Comparison of ENCODE assay signal across 1 cellular context in the genomic region with DNA sequence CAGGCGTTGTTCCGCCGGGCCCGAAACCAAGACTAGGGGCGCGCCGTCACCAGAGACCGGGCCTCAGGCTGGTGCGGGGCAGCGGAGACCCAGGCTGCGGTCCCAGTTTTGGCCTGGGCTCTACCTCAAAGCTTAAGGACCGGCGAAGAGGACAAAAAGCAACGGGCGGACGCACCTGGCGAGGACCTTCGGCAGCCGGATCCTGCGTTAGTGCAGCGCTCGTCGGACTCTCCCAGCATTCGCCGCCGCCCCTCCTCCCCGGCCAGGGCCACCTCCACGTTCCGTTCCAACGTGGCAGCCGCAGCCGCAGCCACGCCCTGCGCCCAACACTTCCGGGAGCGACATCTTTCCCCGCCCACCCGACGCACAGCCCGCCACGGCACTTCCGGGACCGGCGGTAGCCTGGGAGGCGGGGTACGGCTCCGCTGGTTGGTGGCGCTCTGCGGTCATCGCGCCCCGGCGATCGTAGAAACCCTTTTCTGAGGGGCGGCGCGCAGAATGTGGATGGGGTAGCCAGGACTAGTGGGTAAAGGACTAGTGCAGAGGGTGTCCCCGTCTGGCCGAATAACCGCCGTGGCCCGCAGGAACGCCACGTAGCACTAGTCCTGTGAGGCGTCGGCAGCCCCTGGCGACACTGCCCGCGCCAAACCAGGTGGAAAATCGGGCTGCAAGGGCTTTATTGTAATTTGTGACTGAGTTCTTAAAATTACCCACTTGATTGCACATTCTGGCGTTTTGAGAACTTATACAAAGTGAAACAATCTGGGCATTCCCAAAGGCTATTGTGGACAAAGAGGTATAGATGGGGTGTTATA.
TF ChIP-seq lines count a peak whose summit lies in the region.

A gene with protein sequence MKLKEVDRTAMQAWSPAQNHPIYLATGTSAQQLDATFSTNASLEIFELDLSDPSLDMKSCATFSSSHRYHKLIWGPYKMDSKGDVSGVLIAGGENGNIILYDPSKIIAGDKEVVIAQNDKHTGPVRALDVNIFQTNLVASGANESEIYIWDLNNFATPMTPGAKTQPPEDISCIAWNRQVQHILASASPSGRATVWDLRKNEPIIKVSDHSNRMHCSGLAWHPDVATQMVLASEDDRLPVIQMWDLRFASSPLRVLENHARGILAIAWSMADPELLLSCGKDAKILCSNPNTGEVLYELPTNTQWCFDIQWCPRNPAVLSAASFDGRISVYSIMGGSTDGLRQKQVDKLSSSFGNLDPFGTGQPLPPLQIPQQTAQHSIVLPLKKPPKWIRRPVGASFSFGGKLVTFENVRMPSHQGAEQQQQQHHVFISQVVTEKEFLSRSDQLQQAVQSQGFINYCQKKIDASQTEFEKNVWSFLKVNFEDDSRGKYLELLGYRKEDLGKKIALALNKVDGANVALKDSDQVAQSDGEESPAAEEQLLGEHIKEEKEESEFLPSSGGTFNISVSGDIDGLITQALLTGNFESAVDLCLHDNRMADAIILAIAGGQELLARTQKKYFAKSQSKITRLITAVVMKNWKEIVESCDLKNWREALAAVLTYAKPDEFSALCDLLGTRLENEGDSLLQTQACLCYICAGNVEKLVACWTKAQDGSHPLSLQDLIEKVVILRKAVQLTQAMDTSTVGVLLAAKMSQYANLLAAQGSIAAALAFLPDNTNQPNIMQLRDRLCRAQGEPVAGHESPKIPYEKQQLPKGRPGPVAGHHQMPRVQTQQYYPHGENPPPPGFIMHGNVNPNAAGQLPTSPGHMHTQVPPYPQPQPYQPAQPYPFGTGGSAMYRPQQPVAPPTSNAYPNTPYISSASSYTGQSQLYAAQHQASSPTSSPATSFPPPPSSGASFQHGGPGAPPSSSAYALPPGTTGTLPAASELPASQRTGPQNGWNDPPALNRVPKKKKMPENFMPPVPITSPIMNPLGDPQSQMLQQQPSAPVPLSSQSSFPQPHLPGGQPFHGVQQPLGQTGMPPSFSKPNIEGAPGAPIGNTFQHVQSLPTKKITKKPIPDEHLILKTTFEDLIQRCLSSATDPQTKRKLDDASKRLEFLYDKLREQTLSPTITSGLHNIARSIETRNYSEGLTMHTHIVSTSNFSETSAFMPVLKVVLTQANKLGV (minus strand): TSS at position 241 of the 815 bp plus-strand sequence. CDS start 9,217 bp downstream, outside the sequence.

TF ChIP-seq in HepG2, 621 proteins besides CTCF, POLR2A, EP300 and RAD21 (continued from another document and continues in another):
- peak; percentile 79; the same call in 1 of the 2 replicates for TF ChIP-seq ZNF33A (CRISPR knock-in tag; IDR thresholded peaks at IDR 0.05; ENCODE audit: borderline replicate concordance)
- peak; percentile 80; the same call in 1 of the 2 replicates for TF ChIP-seq ZNF556 (CRISPR knock-in tag; IDR thresholded peaks at IDR 0.05; ENCODE audit: borderline replicate concordance)
- no peak for TF ChIP-seq ZNF382 (CRISPR knock-in tag; IDR thresholded peaks at IDR 0.05; ENCODE audit: borderline replicate concordance)
- TF ChIP-seq, protein P1, sequence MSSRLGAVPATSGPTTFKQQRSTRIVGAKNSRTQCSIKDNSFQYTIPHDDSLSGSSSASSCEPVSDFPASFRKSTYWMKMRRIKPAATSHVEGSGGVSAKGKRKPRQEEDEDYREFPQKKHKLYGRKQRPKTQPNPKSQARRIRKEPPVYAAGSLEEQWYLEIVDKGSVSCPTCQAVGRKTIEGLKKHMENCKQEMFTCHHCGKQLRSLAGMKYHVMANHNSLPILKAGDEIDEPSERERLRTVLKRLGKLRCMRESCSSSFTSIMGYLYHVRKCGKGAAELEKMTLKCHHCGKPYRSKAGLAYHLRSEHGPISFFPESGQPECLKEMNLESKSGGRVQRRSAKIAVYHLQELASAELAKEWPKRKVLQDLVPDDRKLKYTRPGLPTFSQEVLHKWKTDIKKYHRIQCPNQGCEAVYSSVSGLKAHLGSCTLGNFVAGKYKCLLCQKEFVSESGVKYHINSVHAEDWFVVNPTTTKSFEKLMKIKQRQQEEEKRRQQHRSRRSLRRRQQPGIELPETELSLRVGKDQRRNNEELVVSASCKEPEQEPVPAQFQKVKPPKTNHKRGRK (CRISPR knock-in tag; IDR thresholded peaks at IDR 0.05): 0 out of 2 replicates have a peak, but pooled peaks have one; percentile 49
- TF ChIP-seq RNF2 (conservative IDR thresholded peaks at IDR 0.05; ENCODE audit: low read depth): no peak
- TF ChIP-seq, protein P2, sequence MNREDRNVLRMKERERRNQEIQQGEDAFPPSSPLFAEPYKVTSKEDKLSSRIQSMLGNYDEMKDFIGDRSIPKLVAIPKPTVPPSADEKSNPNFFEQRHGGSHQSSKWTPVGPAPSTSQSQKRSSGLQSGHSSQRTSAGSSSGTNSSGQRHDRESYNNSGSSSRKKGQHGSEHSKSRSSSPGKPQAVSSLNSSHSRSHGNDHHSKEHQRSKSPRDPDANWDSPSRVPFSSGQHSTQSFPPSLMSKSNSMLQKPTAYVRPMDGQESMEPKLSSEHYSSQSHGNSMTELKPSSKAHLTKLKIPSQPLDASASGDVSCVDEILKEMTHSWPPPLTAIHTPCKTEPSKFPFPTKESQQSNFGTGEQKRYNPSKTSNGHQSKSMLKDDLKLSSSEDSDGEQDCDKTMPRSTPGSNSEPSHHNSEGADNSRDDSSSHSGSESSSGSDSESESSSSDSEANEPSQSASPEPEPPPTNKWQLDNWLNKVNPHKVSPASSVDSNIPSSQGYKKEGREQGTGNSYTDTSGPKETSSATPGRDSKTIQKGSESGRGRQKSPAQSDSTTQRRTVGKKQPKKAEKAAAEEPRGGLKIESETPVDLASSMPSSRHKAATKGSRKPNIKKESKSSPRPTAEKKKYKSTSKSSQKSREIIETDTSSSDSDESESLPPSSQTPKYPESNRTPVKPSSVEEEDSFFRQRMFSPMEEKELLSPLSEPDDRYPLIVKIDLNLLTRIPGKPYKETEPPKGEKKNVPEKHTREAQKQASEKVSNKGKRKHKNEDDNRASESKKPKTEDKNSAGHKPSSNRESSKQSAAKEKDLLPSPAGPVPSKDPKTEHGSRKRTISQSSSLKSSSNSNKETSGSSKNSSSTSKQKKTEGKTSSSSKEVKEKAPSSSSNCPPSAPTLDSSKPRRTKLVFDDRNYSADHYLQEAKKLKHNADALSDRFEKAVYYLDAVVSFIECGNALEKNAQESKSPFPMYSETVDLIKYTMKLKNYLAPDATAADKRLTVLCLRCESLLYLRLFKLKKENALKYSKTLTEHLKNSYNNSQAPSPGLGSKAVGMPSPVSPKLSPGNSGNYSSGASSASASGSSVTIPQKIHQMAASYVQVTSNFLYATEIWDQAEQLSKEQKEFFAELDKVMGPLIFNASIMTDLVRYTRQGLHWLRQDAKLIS (CRISPR knock-in tag; IDR thresholded peaks at IDR 0.05): peak; percentile 71; the same call in 1 of the 2 replicates
- peak; percentile 89; the same call in 1 of the 2 replicates for TF ChIP-seq ZNF850 (CRISPR knock-in tag; conservative IDR thresholded peaks at IDR 0.05)
- peak; percentile 74; the same call in 1 of the 2 replicates for TF ChIP-seq AHR (CRISPR knock-in tag; IDR thresholded peaks at IDR 0.05)
- TF ChIP-seq ATF7-NPFF (CRISPR knock-in tag; IDR thresholded peaks at IDR 0.05; ENCODE audit: low read depth): peak; percentile 71
- TF ChIP-seq SOX13 (IDR thresholded peaks at IDR 0.05): 0 out of 2 replicates have a peak, but pooled peaks have one; percentile 34
- TF ChIP-seq SOX13 (CRISPR knock-in tag; conservative IDR thresholded peaks at IDR 0.05 in 1 of 2, IDR thresholded peaks at IDR 0.05 in 1 of 2): peak in 1 of 2 experiments; percentile 3; a peak in 1 of 4 replicates
- TF ChIP-seq ZNF768 (CRISPR knock-in tag; IDR thresholded peaks at IDR 0.05): peak; percentile 69; the same call in 1 of the 2 replicates
- TF ChIP-seq NCOA2 (CRISPR knock-in tag; IDR thresholded peaks at IDR 0.05): peak; percentile 63
- TF ChIP-seq ZNF7 (CRISPR knock-in tag; IDR thresholded peaks at IDR 0.05): no peak
- peak; percentile 97 for TF ChIP-seq SALL1 (CRISPR knock-in tag; IDR thresholded peaks at IDR 0.05)
- TF ChIP-seq, protein P3, sequence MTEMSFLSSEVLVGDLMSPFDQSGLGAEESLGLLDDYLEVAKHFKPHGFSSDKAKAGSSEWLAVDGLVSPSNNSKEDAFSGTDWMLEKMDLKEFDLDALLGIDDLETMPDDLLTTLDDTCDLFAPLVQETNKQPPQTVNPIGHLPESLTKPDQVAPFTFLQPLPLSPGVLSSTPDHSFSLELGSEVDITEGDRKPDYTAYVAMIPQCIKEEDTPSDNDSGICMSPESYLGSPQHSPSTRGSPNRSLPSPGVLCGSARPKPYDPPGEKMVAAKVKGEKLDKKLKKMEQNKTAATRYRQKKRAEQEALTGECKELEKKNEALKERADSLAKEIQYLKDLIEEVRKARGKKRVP (CRISPR knock-in tag; IDR thresholded peaks at IDR 0.05): no peak; a peak in 1 of 4 replicates
- TF ChIP-seq ZNF713 (CRISPR knock-in tag; IDR thresholded peaks at IDR 0.05): no peak
- TF ChIP-seq ZNF772 (CRISPR knock-in tag; IDR thresholded peaks at IDR 0.05): peak; percentile 62
- 0 out of 2 replicates have a peak, but pooled peaks have one; percentile 46 for TF ChIP-seq ZFP1 (CRISPR knock-in tag; IDR thresholded peaks at IDR 0.05)
- TF ChIP-seq ZNF121 (CRISPR knock-in tag; IDR thresholded peaks at IDR 0.05): peak; percentile 67
- TF ChIP-seq, protein P4, sequence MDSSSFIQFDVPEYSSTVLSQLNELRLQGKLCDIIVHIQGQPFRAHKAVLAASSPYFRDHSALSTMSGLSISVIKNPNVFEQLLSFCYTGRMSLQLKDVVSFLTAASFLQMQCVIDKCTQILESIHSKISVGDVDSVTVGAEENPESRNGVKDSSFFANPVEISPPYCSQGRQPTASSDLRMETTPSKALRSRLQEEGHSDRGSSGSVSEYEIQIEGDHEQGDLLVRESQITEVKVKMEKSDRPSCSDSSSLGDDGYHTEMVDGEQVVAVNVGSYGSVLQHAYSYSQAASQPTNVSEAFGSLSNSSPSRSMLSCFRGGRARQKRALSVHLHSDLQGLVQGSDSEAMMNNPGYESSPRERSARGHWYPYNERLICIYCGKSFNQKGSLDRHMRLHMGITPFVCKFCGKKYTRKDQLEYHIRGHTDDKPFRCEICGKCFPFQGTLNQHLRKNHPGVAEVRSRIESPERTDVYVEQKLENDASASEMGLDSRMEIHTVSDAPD (CRISPR knock-in tag; IDR thresholded peaks at IDR 0.05): peak; percentile 88
- peak; percentile 98 for TF ChIP-seq ELF3 (CRISPR knock-in tag; IDR thresholded peaks at IDR 0.05)
- TF ChIP-seq ZNF883 (CRISPR knock-in tag; IDR thresholded peaks at IDR 0.05; ENCODE audit: not compliant biosample characterization): peak; percentile 96
- 0 out of 2 replicates have a peak, but pooled peaks have one; percentile 74 for TF ChIP-seq EEA1 (CRISPR knock-in tag; IDR thresholded peaks at IDR 0.05; ENCODE audit: borderline replicate concordance)
- TF ChIP-seq SRSF9 (IDR thresholded peaks at IDR 0.05; ENCODE audit: borderline replicate concordance, insufficient read depth, low read depth, low read length, poor library complexity, severe bottlenecking): no peak
- peak; percentile 67 for TF ChIP-seq TEAD3 (CRISPR knock-in tag; optimal IDR thresholded peaks at IDR 0.05; ENCODE audit: borderline replicate concordance)
- TF ChIP-seq PTBP1 (IDR thresholded peaks at IDR 0.05; ENCODE audit: low read depth, low read length, poor library complexity, severe bottlenecking): no peak
- no peak for TF ChIP-seq TCF7L2 (IDR thresholded peaks at IDR 0.05; ENCODE audit: low read depth, low read length)
- TF ChIP-seq REXO4 (CRISPR knock-in tag; IDR thresholded peaks at IDR 0.05; ENCODE audit: borderline replicate concordance): no peak
- TF ChIP-seq, protein P5, sequence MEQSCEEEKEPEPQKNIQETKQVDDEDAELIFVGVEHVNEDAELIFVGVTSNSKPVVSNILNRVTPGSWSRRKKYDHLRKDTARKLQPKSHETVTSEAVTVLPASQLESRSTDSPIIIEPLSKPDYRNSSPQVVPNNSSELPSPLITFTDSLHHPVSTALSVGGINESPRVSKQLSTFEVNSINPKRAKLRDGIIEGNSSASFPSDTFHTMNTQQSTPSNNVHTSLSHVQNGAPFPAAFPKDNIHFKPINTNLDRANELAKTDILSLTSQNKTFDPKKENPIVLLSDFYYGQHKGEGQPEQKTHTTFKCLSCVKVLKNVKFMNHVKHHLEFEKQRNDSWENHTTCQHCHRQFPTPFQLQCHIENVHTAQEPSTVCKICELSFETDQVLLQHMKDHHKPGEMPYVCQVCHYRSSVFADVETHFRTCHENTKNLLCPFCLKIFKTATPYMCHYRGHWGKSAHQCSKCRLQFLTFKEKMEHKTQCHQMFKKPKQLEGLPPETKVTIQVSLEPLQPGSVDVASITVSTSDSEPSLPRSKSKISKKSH (CRISPR knock-in tag; IDR thresholded peaks at IDR 0.05; ENCODE audit: borderline replicate concordance): peak; percentile 92
- peak; percentile 32; the same call in 1 of the 2 replicates for TF ChIP-seq FOXK2 (IDR thresholded peaks at IDR 0.05)
- peak; percentile 87; the same call in 1 of the 2 replicates for TF ChIP-seq ZSCAN30 (CRISPR knock-in tag; IDR thresholded peaks at IDR 0.05)
- TF ChIP-seq ZNF547 (CRISPR knock-in tag; IDR thresholded peaks at IDR 0.05): peak; percentile 95
- peak; percentile 81 for TF ChIP-seq PITX1 (CRISPR knock-in tag; IDR thresholded peaks at IDR 0.05)
- no peak; the same call in 1 of the 2 replicates for TF ChIP-seq FOXA3 (CRISPR knock-in tag; IDR thresholded peaks at IDR 0.05)
- TF ChIP-seq ZNF20 (CRISPR knock-in tag; IDR thresholded peaks at IDR 0.05): no peak
- TF ChIP-seq ZNF839 (CRISPR knock-in tag; IDR thresholded peaks at IDR 0.05; ENCODE audit: borderline replicate concordance): no peak
- no peak; the same call in 1 of the 2 replicates for TF ChIP-seq ZNF569 (CRISPR knock-in tag; IDR thresholded peaks at IDR 0.05; ENCODE audit: borderline replicate concordance)
- TF ChIP-seq, protein P6, sequence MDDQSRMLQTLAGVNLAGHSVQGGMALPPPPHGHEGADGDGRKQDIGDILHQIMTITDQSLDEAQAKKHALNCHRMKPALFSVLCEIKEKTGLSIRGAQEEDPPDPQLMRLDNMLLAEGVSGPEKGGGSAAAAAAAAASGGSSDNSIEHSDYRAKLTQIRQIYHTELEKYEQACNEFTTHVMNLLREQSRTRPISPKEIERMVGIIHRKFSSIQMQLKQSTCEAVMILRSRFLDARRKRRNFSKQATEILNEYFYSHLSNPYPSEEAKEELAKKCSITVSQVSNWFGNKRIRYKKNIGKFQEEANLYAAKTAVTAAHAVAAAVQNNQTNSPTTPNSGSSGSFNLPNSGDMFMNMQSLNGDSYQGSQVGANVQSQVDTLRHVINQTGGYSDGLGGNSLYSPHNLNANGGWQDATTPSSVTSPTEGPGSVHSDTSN (CRISPR knock-in tag; IDR thresholded peaks at IDR 0.05; ENCODE audit: borderline replicate concordance): no peak
- TF ChIP-seq ZNF660 (CRISPR knock-in tag; IDR thresholded peaks at IDR 0.05; ENCODE audit: borderline replicate concordance, low read depth): no peak
- peak; percentile 98 for TF ChIP-seq TARDBP (CRISPR knock-in tag; IDR thresholded peaks at IDR 0.05)
- TF ChIP-seq, protein P7, sequence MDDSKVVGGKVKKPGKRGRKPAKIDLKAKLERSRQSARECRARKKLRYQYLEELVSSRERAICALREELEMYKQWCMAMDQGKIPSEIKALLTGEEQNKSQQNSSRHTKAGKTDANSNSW (CRISPR knock-in tag; IDR thresholded peaks at IDR 0.05; ENCODE audit: borderline replicate concordance): peak; percentile 95; the same call in 1 of the 2 replicates
- peak; percentile 61; the same call in 1 of the 2 replicates for TF ChIP-seq EED (CRISPR knock-in tag; IDR thresholded peaks at IDR 0.05)
- TF ChIP-seq MIER2 (CRISPR knock-in tag; IDR thresholded peaks at IDR 0.05): 0 out of 2 replicates have a peak, but pooled peaks have one; percentile 54
- TF ChIP-seq, protein P8, sequence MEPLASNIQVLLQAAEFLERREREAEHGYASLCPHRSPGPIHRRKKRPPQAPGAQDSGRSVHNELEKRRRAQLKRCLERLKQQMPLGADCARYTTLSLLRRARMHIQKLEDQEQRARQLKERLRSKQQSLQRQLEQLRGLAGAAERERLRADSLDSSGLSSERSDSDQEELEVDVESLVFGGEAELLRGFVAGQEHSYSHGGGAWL (CRISPR knock-in tag; IDR thresholded peaks at IDR 0.05): peak; percentile 90
- peak; percentile 80 for TF ChIP-seq ZSCAN25 (CRISPR knock-in tag; IDR thresholded peaks at IDR 0.05)
